In genomic region chr13:51019026-51019425, GRCh38 we compare ENCODE assay signal across 7 cellular contexts.
"Had no signal": no experiment of that assay in that cellular context is flagged by ENCODE, and none has a peak within 500 bp of the region (broad histone marks: within the 10 kb centered on the region; RNA-seq: fewer than 3 reads in every experiment).

No MANE protein-coding gene starts in this region.

- DNase-seq: IMR-90, KBM-7, KG1 had no signal

- H3K36me3 Mint-ChIP-seq: IgD-negative memory B cell had no signal

- H3K4me3 Mint-ChIP-seq: IgD-negative memory B cell had no signal

- H3K27ac ChIP-seq: HL-60 had no signal

- H3K27ac Mint-ChIP-seq: IgD-negative memory B cell had no signal

- H3K4me3 ChIP-seq: K562 had no signal

- H3K4me1 Mint-ChIP-seq: IgD-negative memory B cell had no signal

- ATAC-seq: HepG2, K562 had no signal
